ENCODE assay signal across 16 cellular contexts in genomic region chr7:43528581-43529354, GRCh38.
"Had no signal": no experiment of that assay in that cellular context is flagged by ENCODE, and none has a peak within 500 bp of the region (broad histone marks: within the 10 kb centered on the region; RNA-seq: fewer than 3 reads in every experiment).

No MANE protein-coding gene starts in this region.

- H3K27ac Mint-ChIP-seq: mesothelial cell of epicardium; natural killer cell; stimulated activated effector memory CD8-positive, alpha-beta T cell treated with anti-CD3 and anti-CD28 coated beads, Interleukin-12 subunit alpha, Interleukin-12 subunit beta, amount 100 ng/mL, for 72 hours had no signal

- DNase-seq: cortex of kidney; effector CD8-positive, alpha-beta T cell; heart left ventricle; hippocampal formation; kidney glomerular epithelial cell; mammary epithelial cell; natural killer cell; right cardiac atrium; stimulated activated CD4-positive, alpha-beta T cell treated with anti-CD3 and anti-CD28 coated beads, Interleukin-2, amount 100 ng/mL, for 48 hours; stimulated activated CD8-positive, alpha-beta memory T cell treated with anti-CD3 and anti-CD28 coated beads, Interleukin-4, amount 100 ng/mL, for 48 hours; stimulated activated naive CD8-positive, alpha-beta T cell treated with anti-CD3 and anti-CD28 coated beads, Interleukin-15, Interleukin-2, amounts not matched to agents 100 U/mL and 50 U/mL, for 24 hours; tibial artery; upper lobe of left lung had no signal

- H3K36me3 Mint-ChIP-seq: mesothelial cell of epicardium; natural killer cell; stimulated activated effector memory CD8-positive, alpha-beta T cell treated with anti-CD3 and anti-CD28 coated beads, Interleukin-12 subunit alpha, Interleukin-12 subunit beta, amount 100 ng/mL, for 72 hours had no signal

- H3K4me3 Mint-ChIP-seq: mesothelial cell of epicardium; natural killer cell; neural crest cell; stimulated activated effector memory CD8-positive, alpha-beta T cell treated with anti-CD3 and anti-CD28 coated beads, Interleukin-12 subunit alpha, Interleukin-12 subunit beta, amount 100 ng/mL, for 72 hours had no signal

- H3K4me1 Mint-ChIP-seq: natural killer cell; neural crest cell; stimulated activated effector memory CD8-positive, alpha-beta T cell treated with anti-CD3 and anti-CD28 coated beads, Interleukin-12 subunit alpha, Interleukin-12 subunit beta, amount 100 ng/mL, for 72 hours had no signal

- H3K9me3 Mint-ChIP-seq: mesothelial cell of epicardium; natural killer cell; neural crest cell; stimulated activated effector memory CD8-positive, alpha-beta T cell treated with anti-CD3 and anti-CD28 coated beads, Interleukin-12 subunit alpha, Interleukin-12 subunit beta, amount 100 ng/mL, for 72 hours had no signal

- ATAC-seq: heart left ventricle; natural killer cell; right cardiac atrium; stimulated activated effector memory CD8-positive, alpha-beta T cell treated with anti-CD3 and anti-CD28 coated beads, Interleukin-12 subunit alpha, Interleukin-12 subunit beta, amount 100 ng/mL, for 72 hours; stimulated activated naive CD8-positive, alpha-beta T cell treated with anti-CD3 and anti-CD28 coated beads, Interleukin-15, Interleukin-2, amounts not matched to agents 100 U/mL and 50 U/mL, for 24 hours had no signal
